In genomic region chr19:33458807-33459206, GRCh38 we compare ENCODE assay signal across 20 cellular contexts.
"Had no signal": no experiment of that assay in that cellular context is flagged by ENCODE, and none has a peak within 500 bp of the region (broad histone marks: within the 10 kb centered on the region; RNA-seq: fewer than 3 reads in every experiment).

No MANE protein-coding gene starts in this region.

- H3K4me3 Mint-ChIP-seq: activated CD4-positive, alpha-beta T cell treated with anti-CD3 and anti-CD28 coated beads, Interleukin-2, amount 10 ng/mL, durations not matched to agents 7 days and 5 days; activated CD8-positive, alpha-beta T cell treated with anti-CD3 and anti-CD28 coated beads for 36 hours; activated naive CD8-positive, alpha-beta T cell treated with anti-CD3 and anti-CD28 coated beads, Interleukin-2, amount 50 U/mL, for 24 hours; activated T-cell treated with anti-CD3 and anti-CD28 coated beads, Interleukin-2, amount 50 U/mL, for 72 hours; dendritic cell treated with granulocyte-macrophage colony-stimulating factor and Interleukin-4, amounts not matched to agents 40 ng/mL and 50 ng/mL, for 4 days; memory B cell; nephron had no signal

- H3K27ac Mint-ChIP-seq: activated CD4-positive, alpha-beta T cell treated with anti-CD3 and anti-CD28 coated beads, Interleukin-2, amount 10 ng/mL, durations not matched to agents 7 days and 5 days; activated CD8-positive, alpha-beta T cell treated with anti-CD3 and anti-CD28 coated beads for 36 hours; activated naive CD8-positive, alpha-beta T cell treated with anti-CD3 and anti-CD28 coated beads, Interleukin-2, amount 50 U/mL, for 24 hours; activated T-cell treated with anti-CD3 and anti-CD28 coated beads, Interleukin-2, amount 50 U/mL, for 72 hours; dendritic cell treated with granulocyte-macrophage colony-stimulating factor and Interleukin-4, amounts not matched to agents 40 ng/mL and 50 ng/mL, for 4 days; memory B cell; nephron had no signal

- H3K9me3 Mint-ChIP-seq: activated CD4-positive, alpha-beta T cell treated with anti-CD3 and anti-CD28 coated beads, Interleukin-2, amount 10 ng/mL, durations not matched to agents 7 days and 5 days; activated CD8-positive, alpha-beta T cell treated with anti-CD3 and anti-CD28 coated beads for 36 hours; activated naive CD8-positive, alpha-beta T cell treated with anti-CD3 and anti-CD28 coated beads, Interleukin-2, amount 50 U/mL, for 24 hours; activated T-cell treated with anti-CD3 and anti-CD28 coated beads, Interleukin-2, amount 50 U/mL, for 72 hours; dendritic cell treated with granulocyte-macrophage colony-stimulating factor and Interleukin-4, amounts not matched to agents 40 ng/mL and 50 ng/mL, for 4 days; memory B cell; nephron had no signal

- H3K4me1 Mint-ChIP-seq: activated CD4-positive, alpha-beta T cell treated with anti-CD3 and anti-CD28 coated beads, Interleukin-2, amount 10 ng/mL, durations not matched to agents 7 days and 5 days; activated naive CD8-positive, alpha-beta T cell treated with anti-CD3 and anti-CD28 coated beads, Interleukin-2, amount 50 U/mL, for 24 hours; memory B cell had no signal

- H3K27me3 Mint-ChIP-seq: activated CD4-positive, alpha-beta T cell treated with anti-CD3 and anti-CD28 coated beads, Interleukin-2, amount 10 ng/mL, durations not matched to agents 7 days and 5 days; activated CD8-positive, alpha-beta T cell treated with anti-CD3 and anti-CD28 coated beads for 36 hours; activated naive CD8-positive, alpha-beta T cell treated with anti-CD3 and anti-CD28 coated beads, Interleukin-2, amount 50 U/mL, for 24 hours; dendritic cell treated with granulocyte-macrophage colony-stimulating factor and Interleukin-4, amounts not matched to agents 40 ng/mL and 50 ng/mL, for 4 days; memory B cell had no signal

- ATAC-seq: activated CD4-positive, CD25-positive, alpha-beta regulatory T cell treated with anti-CD3 and anti-CD28 coated beads, Interleukin-2, amount 50 U/mL, for 24 hours; activated CD8-positive, alpha-beta T cell treated with anti-CD3 and anti-CD28 coated beads for 36 hours; activated naive CD8-positive, alpha-beta T cell treated with anti-CD3 and anti-CD28 coated beads, Interleukin-2, amount 50 U/mL, for 24 hours; activated T-cell treated with anti-CD3 and anti-CD28 coated beads, Interleukin-2, amount 50 U/mL, for 72 hours; foreskin keratinocyte; left ventricle myocardium superior; right lobe of liver; stimulated activated naive CD8-positive, alpha-beta T cell treated with anti-CD3 and anti-CD28 coated beads, Interleukin-15, Interleukin-2, amounts not matched to agents 100 U/mL and 50 U/mL, for 24 hours had no signal

- DNase-seq: activated CD4-positive, alpha-beta T cell treated with anti-CD3 and anti-CD28 coated beads, Interleukin-2, amount 10 ng/mL, durations not matched to agents 7 days and 5 days; activated CD8-positive, alpha-beta T cell treated with anti-CD3 and anti-CD28 coated beads for 36 hours; activated gamma-delta T cell; activated naive CD4-positive, alpha-beta T cell treated with anti-CD3 and anti-CD28 coated beads, Interleukin-2, amount 50 U/mL, for 16 hours; activated naive CD8-positive, alpha-beta T cell treated with anti-CD3 and anti-CD28 coated beads, Interleukin-2, amount 50 U/mL, for 24 hours; activated T-cell treated with anti-CD3 and anti-CD28 coated beads, Interleukin-2, amount 50 U/mL, for 72 hours; effector CD4-positive, alpha-beta T cell; erythroblast; foreskin keratinocyte; kidney glomerular epithelial cell; left ventricle myocardium superior; occipital lobe; stimulated activated CD4-positive, alpha-beta T cell treated with anti-CD3 and anti-CD28 coated beads, Interleukin-4, amount 100 ng/mL, for 1 hour; stimulated activated naive CD8-positive, alpha-beta T cell treated with anti-CD3 and anti-CD28 coated beads, Interleukin-15, Interleukin-2, amounts not matched to agents 100 U/mL and 50 U/mL, for 24 hours; SW 1271 had no signal
